30 cellular contexts compared by ENCODE assay signal in the genomic region with DNA sequence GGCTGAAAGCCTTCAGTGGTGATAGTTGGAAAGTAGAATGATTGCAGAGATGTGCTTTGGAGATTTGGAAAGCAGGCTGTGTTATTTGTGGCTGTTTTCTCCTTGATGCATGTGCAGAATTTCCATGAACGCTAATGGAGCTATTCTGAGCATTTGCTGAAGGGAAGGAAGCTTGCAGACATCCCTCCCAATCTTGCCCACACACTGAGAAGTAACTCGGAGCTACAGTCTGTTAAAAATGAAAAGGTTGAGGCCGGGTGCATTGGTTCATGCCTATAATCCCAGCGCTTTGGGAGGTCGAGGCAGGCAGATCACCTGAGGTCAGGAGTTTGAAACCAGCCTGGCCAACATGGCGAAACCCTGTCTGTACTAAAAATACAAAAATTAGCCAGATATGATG. TPM values are rescaled to one million over a fixed set of nuclear protein-coding genes. Genes with fewer than 3 reads are reported as not detected.
"Had no signal": no experiment of that assay in that cellular context is flagged by ENCODE, and none has a peak within 500 bp of the region (broad histone marks: within the 10 kb centered on the region; RNA-seq: fewer than 3 reads in every experiment).

No MANE protein-coding gene starts in this region.

- H3K27ac ChIP-seq: esophagus muscularis mucosa, foreskin keratinocyte, gastroesophageal sphincter, hepatocyte, lower lobe of right lung, neutrophil, pancreas, sigmoid colon, testis, tibial artery had no signal

- ATAC-seq: foreskin keratinocyte; gastroesophageal sphincter; heart left ventricle; left cardiac atrium; left ventricle myocardium superior; lower lobe of right lung; natural killer cell; pancreas; right cardiac atrium; stimulated activated memory B cell treated with anti-CD40 and anti-IgM and Interleukin-4, amounts not matched to agents 10 μg/mL and 1 μg/mL and 100 μg/mL, for 72 hours; stimulated activated naive CD8-positive, alpha-beta T cell treated with anti-CD3 and anti-CD28 coated beads, Interleukin-15, Interleukin-2, amounts not matched to agents 100 U/mL and 50 U/mL, for 24 hours had no signal

- DNase-seq: dermis blood vessel endothelial cell; effector memory CD4-positive, alpha-beta T cell; foreskin keratinocyte; heart left ventricle; left cardiac atrium; left ventricle myocardium superior; lower lobe of right lung; natural killer cell; pancreas; right cardiac atrium; sigmoid colon; stimulated activated CD4-positive, alpha-beta T cell treated with anti-CD3 and anti-CD28 coated beads, Interleukin-2, amount 100 ng/mL, for 24 hours; stimulated activated CD4-positive, alpha-beta T cell treated with anti-CD3 and anti-CD28 coated beads, Interleukin-4, amount 100 ng/mL, for 4 hours; stimulated activated naive CD8-positive, alpha-beta T cell treated with anti-CD3 and anti-CD28 coated beads, Interleukin-15, Interleukin-2, amounts not matched to agents 100 U/mL and 50 U/mL, for 24 hours; substantia nigra; testis; tibial artery had no signal

RNA-seq across cellular contexts. Expression of a gene that starts 53.6 kb away (rescaled TPM):
- total RNA-seq: cerebellum, endothelial cell of umbilical vein, epithelial cell of proximal tubule, fibroblast of lung, foreskin keratinocyte, hepatocyte, kidney epithelial cell, left cardiac atrium, left ventricle myocardium superior, lower lobe of right lung, neural crest cell, progenitor cell of endocrine pancreas, right cardiac atrium, sigmoid colon, skeletal muscle tissue had no signal
